ENCODE assay signal across 8 cellular contexts in genomic region chr11:35391922-35392813, GRCh38. TPM values are rescaled to one million over a fixed set of nuclear protein-coding genes. Genes with fewer than 3 reads are reported as not detected.
DNase-seq lines count a peak whose midpoint lies in the region; ATAC-seq and TF ChIP-seq lines count a peak whose summit lies in the region.

No MANE protein-coding gene starts in this region.

- peak overlapping the region; percentile 35 for H3K4me3 Mint-ChIP-seq in CD8-positive, alpha-beta T cell
- peak overlapping the region; percentile 48 to 60 (median 57) for H3K4me3 Mint-ChIP-seq in T-cell

- WGBS in heart right ventricle, 2 donors: 23 to 27% methylated on average over 14 of the region's 14 CpGs
- 24 to 27% (median 26%) methylated on average over 14 of the region's 14 CpGs for WGBS in psoas muscle, 3 donors

- peaks cover 5% of the 10 kb centered on the region for H3K4me1 ChIP-seq in CD8-positive, alpha-beta T cell (ENCODE audit: insufficient read depth, low read length)
- H3K4me1 ChIP-seq in adipocyte (ENCODE audit: control insufficient read depth, insufficient read depth, low read length) (peaks cover 36% of the 10 kb centered on the region), heart right ventricle (peaks cover 0 to 30% (median 6%) of the 10 kb centered on the region in 9 donors), psoas muscle (peaks cover 5% of the 10 kb centered on the region), uterus (no peaks in the 10 kb centered on the region)

- peak; percentile 75 to 94 (median 80) for DNase-seq in CD8-positive, alpha-beta T cell
- DNase-seq in NAMALWA (ENCODE audit: low spot score): peak; percentile 69
- peak; percentile 53 to 92 (median 82) for DNase-seq in T-cell
- peak; percentile 93 for DNase-seq in adipocyte (ENCODE audit: low read depth)
- DNase-seq in heart right ventricle: peak; percentile 84 to 89
- peak; percentile 84 to 88 for DNase-seq in psoas muscle
- peak; percentile 84 to 87 for DNase-seq in uterus

- peaks cover 17% of the 10 kb centered on the region for H3K4me1 Mint-ChIP-seq in CD8-positive, alpha-beta T cell (ENCODE audit: low read depth)
- H3K4me1 Mint-ChIP-seq in T-cell: peaks cover 24 to 27% (median 25%) of the 10 kb centered on the region in 3 donors

- intact Hi-C loops in CD8-positive, alpha-beta T cell (cut with DNase I, micrococcal nuclease): loop anchor here (1.0 to 10.0 kb wide), 7 partner anchors 87 to 806 kb away; no protein-coding TSS in a partner anchor
- intact Hi-C loops in heart right ventricle (cut with DNase I): loop anchor here (1.0 to 10.0 kb wide), 14 partner anchors 93 to 880 kb away; partner anchors contain the start of gene ELF5 (in 2 of the 10)
- intact Hi-C loops in psoas muscle (cut with DNase I): loop anchor here (2.0 to 10.0 kb wide), 6 partner anchors 130 to 807 kb away; no protein-coding TSS in a partner anchor
- intact Hi-C loops in uterus (cut with DNase I; ENCODE audit: low total_unique reads): loop anchor here (5.0 kb wide), 1 partner anchor 465 kb away; no protein-coding TSS in a partner anchor

- no peaks in the 10 kb centered on the region for H3K36me3 Mint-ChIP-seq in CD8-positive, alpha-beta T cell
- no peaks in the 10 kb centered on the region for H3K36me3 Mint-ChIP-seq in T-cell

- H3K27me3 ChIP-seq in CD8-positive, alpha-beta T cell (ENCODE audit: insufficient read depth, low read length): no peaks in the 10 kb centered on the region
- H3K27me3 ChIP-seq in adipocyte (replicated peaks; ENCODE audit: control insufficient read depth, insufficient read depth, low read length) (no peaks in the 10 kb centered on the region), heart right ventricle (peaks cover 0 to 6% (median 0%) of the 10 kb centered on the region in 7 donors), psoas muscle (ENCODE audit: insufficient read depth in 3 of 3, low read length in 2 of 3) (no peaks in the 10 kb centered on the region), uterus (no peaks in the 10 kb centered on the region)

- POLR2A ChIA-PET in CD8-positive, alpha-beta T cell (lab: Charles Lee): no interaction called here
- POLR2A ChIA-PET in T-cell (lab: Charles Lee): interaction anchor here in 1 of 2 donors (0.7 kb wide), 1 partner anchor 923 kb away, joined by 4 read pairs; no protein-coding TSS in a partner anchor

- H3K27me3 Mint-ChIP-seq in CD8-positive, alpha-beta T cell (ENCODE audit: low read depth): no peaks in the 10 kb centered on the region
- peaks cover 0 to 2% of the 10 kb centered on the region in 2 donors for H3K27me3 Mint-ChIP-seq in T-cell

- peak; percentile 75 for ATAC-seq in CD8-positive, alpha-beta T cell
- ATAC-seq in GM21515 (IDR thresholded peaks at IDR 0.05; ENCODE audit: unreplicated experiment) (peak; percentile 62), T-cell (replicated peaks in 1 of 4) (peak; percentile 75 to 96 (median 86)), heart right ventricle (peak; percentile 91 to 96 (median 93)), psoas muscle (peak; percentile 80 to 95 (median 88))

- peak; percentile 94 for TF ChIP-seq CTCF in CD8-positive, alpha-beta T cell (IDR thresholded peaks at IDR 0.05)
- peak; percentile 75 to 96 (median 91) for TF ChIP-seq CTCF in heart right ventricle (IDR thresholded peaks at IDR 0.05)
- peak; percentile 89 for TF ChIP-seq CTCF in psoas muscle (IDR thresholded peaks at IDR 0.05)
- TF ChIP-seq CTCF in uterus (IDR thresholded peaks at IDR 0.05): peak; percentile 84 to 94 (median 88)

- H3K4me3 ChIP-seq in CD8-positive, alpha-beta T cell (ENCODE audit: low read depth, low read length): no peak overlapping the region
- H3K4me3 ChIP-seq in adipocyte (ENCODE audit: low read length) (peak overlapping the region; percentile 44), heart right ventricle (peak overlapping the region in 1 of 10 donors; percentile 7), psoas muscle (no peak overlapping the region), uterus (no peak overlapping the region)

- no peaks in the 10 kb centered on the region for H3K9me3 ChIP-seq in CD8-positive, alpha-beta T cell (ENCODE audit: low read length)
- H3K9me3 ChIP-seq in adipocyte (ENCODE audit: control insufficient read depth, low read length): no peaks in the 10 kb centered on the region
- no peaks in the 10 kb centered on the region for H3K9me3 ChIP-seq in heart right ventricle
- H3K9me3 ChIP-seq in psoas muscle: no peaks in the 10 kb centered on the region
- no peaks in the 10 kb centered on the region for H3K9me3 ChIP-seq in uterus

- H3K9ac ChIP-seq in adipocyte (ENCODE audit: low read length): peak overlapping the region; percentile 36

- no peak for TF ChIP-seq POLR2A in uterus (IDR thresholded peaks at IDR 0.05)

- no peak overlapping the region for H3K27ac Mint-ChIP-seq in CD8-positive, alpha-beta T cell
- H3K27ac Mint-ChIP-seq in T-cell: peak overlapping the region in 1 of 2 donors; percentile 28

- H3K36me3 ChIP-seq in CD8-positive, alpha-beta T cell (ENCODE audit: insufficient read depth, low read length): no peaks in the 10 kb centered on the region
- H3K36me3 ChIP-seq in adipocyte (ENCODE audit: control insufficient read depth, insufficient read depth, low read length, severe bottlenecking): no peaks in the 10 kb centered on the region
- no peaks in the 10 kb centered on the region for H3K36me3 ChIP-seq in heart right ventricle
- no peaks in the 10 kb centered on the region for H3K36me3 ChIP-seq in psoas muscle (ENCODE audit: insufficient read depth in 1 of 2, low read depth in 1 of 2)
- no peaks in the 10 kb centered on the region for H3K36me3 ChIP-seq in uterus

- no peaks in the 10 kb centered on the region for H3K9me3 Mint-ChIP-seq in CD8-positive, alpha-beta T cell
- H3K9me3 Mint-ChIP-seq in T-cell: no peaks in the 10 kb centered on the region

- H3K27ac ChIP-seq in CD8-positive, alpha-beta T cell (ENCODE audit: low read depth, low read length): no peak overlapping the region
- no peak overlapping the region for H3K27ac ChIP-seq in heart right ventricle
- H3K27ac ChIP-seq in psoas muscle: no peak overlapping the region
- H3K27ac ChIP-seq in uterus: peak overlapping the region in 1 of 2 donors; percentile 62

- CTCF ChIA-PET in CD8-positive, alpha-beta T cell (lab: Charles Lee): interaction anchor here (0.5 to 7.7 kb wide), 76 partner anchors 9 to 879 kb away, joined by 3 to 187 read pairs (median 4); partner anchors contain the start of genes CD44 and ELF5
- CTCF ChIA-PET in T-cell (lab: Charles Lee): interaction anchor here (0.5 to 7.0 kb wide), 31 partner anchors 12 to 879 kb away, joined by 3 to 82 read pairs (median 3); partner anchors contain the start of gene ELF5 (in 1 of the 2)

RNA-seq across cellular contexts. Expression of gene SLC1A2, which starts 27.2 kb away (rescaled TPM):
- not detected for total RNA-seq in CD8-positive, alpha-beta T cell
- under 1 TPM; 0.07 to 0.19 (median 0.12) TPM for total RNA-seq in T-cell
- 10 to 100 TPM in 2 of 10 donors, 1 to 10 TPM in 8; 2.8 to 25.8 (median 3.8) TPM for total RNA-seq in heart right ventricle
- polyA plus RNA-seq in heart right ventricle: 1 to 10 TPM in 1 of 2 donors, under 1 TPM in 1; 0.29 to 2.3 TPM
- total RNA-seq in psoas muscle: 1 to 10 TPM in 2 of 4 donors, under 1 TPM in 2; 0.08 to 2.0 (median 0.91) TPM
- polyA plus RNA-seq in psoas muscle: under 1 TPM; 0.05 to 0.70 (median 0.35) TPM
- total RNA-seq in uterus: 10 to 100 TPM in 1 of 4 donors, 1 to 10 TPM in 3; 1.0 to 11.5 (median 5.0) TPM
